ENCODE assay signal across 27 cellular contexts in the genomic region with DNA sequence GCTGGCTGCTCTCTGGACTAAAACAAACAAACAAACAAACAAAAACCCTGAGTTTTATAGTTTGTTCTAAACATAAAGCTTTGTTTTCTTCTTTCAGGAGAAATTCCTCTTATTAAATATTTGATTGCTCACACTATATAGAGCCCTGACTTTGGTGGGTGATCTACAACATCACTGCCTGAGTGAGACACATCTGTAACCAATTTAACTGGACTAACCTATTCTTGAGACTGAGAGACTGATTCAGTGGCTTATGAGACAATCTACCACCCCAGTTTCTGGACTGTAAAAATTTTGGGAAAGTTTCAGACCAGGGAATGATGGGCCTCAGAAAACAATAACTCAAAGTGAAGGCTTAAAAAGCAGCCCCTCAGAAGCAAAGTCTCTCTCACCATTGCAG.
"Had no signal": no experiment of that assay in that cellular context is flagged by ENCODE, and none has a peak within 500 bp of the region (broad histone marks: within the 10 kb centered on the region; RNA-seq: fewer than 3 reads in every experiment).

No MANE protein-coding gene starts in this region.

- H3K4me3 ChIP-seq: left ventricle myocardium inferior, lung, pancreas, prostate gland, skin epidermis, stomach, testis, thyroid gland, upper lobe of right lung, uterus had no signal

- H3K27me3 ChIP-seq: pancreas, stomach, testis, thyroid gland, upper lobe of right lung, uterus had no signal

- H3K27ac ChIP-seq: left ventricle myocardium inferior, pancreas, prostate gland, skin epidermis, stomach, testis, thyroid gland, upper lobe of right lung, uterus had no signal

- H3K4me1 ChIP-seq: left ventricle myocardium inferior, pancreas, prostate gland, stomach, testis, thyroid gland, upper lobe of right lung, uterus had no signal

- H3K9me3 ChIP-seq: pancreas, prostate gland, stomach, testis, thyroid gland, upper lobe of right lung, uterus had no signal

- H3K36me3 ChIP-seq: left ventricle myocardium inferior, pancreas, prostate gland, stomach, thyroid gland, upper lobe of right lung, uterus had no signal

- DNase-seq: hypothalamus; islet precursor cell; left ventricle myocardium inferior; mesendoderm; naive B cell; natural killer cell; nucleus accumbens; pancreas; posterior cingulate gyrus; retina; right cardiac atrium; stimulated activated CD4-positive, alpha-beta T cell treated with anti-CD3 and anti-CD28 coated beads, Interleukin-12 subunit alpha, Interleukin-12 subunit beta, amount 100 ng/mL, for 4 hours; stimulated activated CD4-positive, alpha-beta T cell treated with anti-CD3 and anti-CD28 coated beads, Interleukin-15, amount 100 ng/mL, for 24 hours; stimulated activated CD4-positive, alpha-beta T cell treated with anti-CD3 and anti-CD28 coated beads, Interleukin-2, amount 100 ng/mL, for 24 hours; stimulated activated CD4-positive, alpha-beta T cell treated with anti-CD3 and anti-CD28 coated beads, Interleukin-4, amount 100 ng/mL, for 1 hour; stimulated activated naive B cell treated with anti-CD40 and anti-IgM and Interleukin-4, amounts not matched to agents 10 μg/mL and 1 μg/mL and 100 μg/mL, for 72 hours; stimulated activated naive CD8-positive, alpha-beta T cell treated with anti-CD3 and anti-CD28 coated beads, Interleukin-15, Interleukin-2, amounts not matched to agents 100 U/mL and 50 U/mL, for 24 hours; stomach; testis; thyroid gland; trophoblast cell; upper lobe of right lung; uterus had no signal

- ATAC-seq: natural killer cell; pancreas; right cardiac atrium; sciatic nerve; stimulated activated naive B cell treated with anti-CD40 and anti-IgM and Interleukin-4, amounts not matched to agents 10 μg/mL and 1 μg/mL and 100 μg/mL, for 72 hours; stimulated activated naive CD8-positive, alpha-beta T cell treated with anti-CD3 and anti-CD28 coated beads, Interleukin-15, Interleukin-2, amounts not matched to agents 100 U/mL and 50 U/mL, for 24 hours; upper lobe of right lung had no signal
